Comparison of ENCODE assay signal across 20 cellular contexts in the genomic region with DNA sequence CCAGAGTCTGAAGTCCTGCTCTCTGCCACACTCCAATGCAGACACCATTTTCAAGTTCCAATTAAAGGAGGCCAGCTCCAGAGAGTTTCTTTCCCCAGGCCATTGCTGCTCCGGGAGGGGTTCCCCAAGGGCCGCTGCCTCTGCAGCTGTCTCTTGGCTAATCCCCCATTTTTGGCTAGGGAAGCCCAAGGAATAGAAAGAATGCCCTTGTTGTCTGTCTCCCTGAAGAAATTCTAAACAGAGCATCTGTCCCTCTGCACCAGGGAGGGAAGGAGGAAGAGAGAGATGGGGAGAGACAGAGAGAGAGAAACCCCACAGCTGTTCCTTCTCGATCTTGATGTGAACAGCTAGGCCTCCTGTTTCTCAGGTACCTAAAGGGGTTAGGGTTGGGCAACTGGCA. TPM values are rescaled to one million over a fixed set of nuclear protein-coding genes. Genes with fewer than 3 reads are reported as not detected.
DNase-seq lines count a peak whose midpoint lies in the region; ATAC-seq and TF ChIP-seq lines count a peak whose summit lies in the region.
"Had no signal": no experiment of that assay in that cellular context is flagged by ENCODE, and none has a peak within 500 bp of the region (broad histone marks: within the 10 kb centered on the region; RNA-seq: fewer than 3 reads in every experiment).

No MANE protein-coding gene starts in this region.

- WGBS in gastroesophageal sphincter (ENCODE audit: low coverage in 1 of 2), 2 donors, result 0 to 10% methylated on average over 1 to 2 of the region's 3 CpGs

- no peak overlapping the region for H3K4me3 Mint-ChIP-seq in activated CD8-positive, alpha-beta T cell treated with anti-CD3 and anti-CD28 coated beads for 36 hours

- peaks cover 0 to 62% (median 17%) of the 10 kb centered on the region in 3 donors for H3K4me1 ChIP-seq in gastroesophageal sphincter
- peaks cover 58% of the 10 kb centered on the region for H3K4me1 ChIP-seq in rectal smooth muscle tissue (ENCODE audit: control insufficient read depth, insufficient read depth, low read length)
- H3K4me1 ChIP-seq in colonic mucosa, result no peaks in the 10 kb centered on the region

- H3K4me3 ChIP-seq in AG10803 (ENCODE audit: low read length) (no peak overlapping the region), gastroesophageal sphincter (no peak overlapping the region), rectal smooth muscle tissue (ENCODE audit: low read length) (no peak overlapping the region), colonic mucosa (no peak overlapping the region)
- H3K4me3 ChIP-seq: coronary artery, K562, PC-9 had no signal

- intact Hi-C loops in colonic mucosa (cut with DNase I), result loop anchor here (10.0 kb wide), 2 partner anchors 118 to 268 kb away; partner anchors contain the start of gene ATP2B4
- intact Hi-C loops in activated CD8-positive, alpha-beta T cell treated with anti-CD3 and anti-CD28 coated beads for 36 hours (cut with micrococcal nuclease), result loop anchor here (10.0 kb wide), 1 partner anchor 118 kb away; the partner anchor contains the start of gene ATP2B4

- no peaks in the 10 kb centered on the region for H3K9me3 Mint-ChIP-seq in activated CD8-positive, alpha-beta T cell treated with anti-CD3 and anti-CD28 coated beads for 36 hours

- H3K9ac ChIP-seq in rectal smooth muscle tissue (ENCODE audit: low read length) (no peak overlapping the region), colonic mucosa (ENCODE audit: low read depth in 2 of 2, low read length in 2 of 2) (no peak overlapping the region)

- no peaks in the 10 kb centered on the region for H3K9me3 ChIP-seq in gastroesophageal sphincter
- H3K9me3 ChIP-seq in colonic mucosa, result no peaks in the 10 kb centered on the region

- DNase-seq in AG10803 (ENCODE audit: low read depth) (peak; percentile 31), NCI-H524 (lab: John Stamatoyannopoulos, UW) (peak; percentile 51 to 85), D341Med (ENCODE audit: low spot score) (no peak), colonic mucosa (no peak)
- DNase-seq in activated CD8-positive, alpha-beta T cell treated with anti-CD3 and anti-CD28 coated beads for 36 hours, result no peak
- DNase-seq: activated T-cell treated with anti-CD3 and anti-CD28 coated beads for 4 hours, C1 segment of cervical spinal cord, NCI-H1105, occipital lobe, PC-9 had no signal

- POLR2A ChIA-PET in activated CD8-positive, alpha-beta T cell treated with anti-CD3 and anti-CD28 coated beads for 36 hours (lab: Charles Lee), result interaction anchor here (0.6 to 0.8 kb wide), 2 partner anchors 12 to 940 kb away, joined by 3 read pairs; no protein-coding TSS in a partner anchor

- CTCF ChIA-PET in activated CD8-positive, alpha-beta T cell treated with anti-CD3 and anti-CD28 coated beads for 36 hours (lab: Charles Lee), result interaction anchor here (0.8 to 8.6 kb wide), 5 partner anchors 13 to 193 kb away, joined by 3 to 174 read pairs (median 3); partner anchors contain the start of gene OPTC

- no peak for ATAC-seq in gastroesophageal sphincter
- ATAC-seq in activated CD8-positive, alpha-beta T cell treated with anti-CD3 and anti-CD28 coated beads for 36 hours, result no peak
- ATAC-seq in GM21528 (IDR thresholded peaks at IDR 0.05; ENCODE audit: low FRiP score, unreplicated experiment), result no peak
- ATAC-seq: activated CD4-positive, CD25-positive, alpha-beta regulatory T cell treated with anti-CD3 and anti-CD28 coated beads, Interleukin-2, amount 50 U/mL, for 24 hours; esophagus mucosa; K562 had no signal

- H3K27me3 ChIP-seq in gastroesophageal sphincter, result no peaks in the 10 kb centered on the region
- H3K27me3 ChIP-seq in rectal smooth muscle tissue (ENCODE audit: control insufficient read depth, insufficient read depth, low read length), result no peaks in the 10 kb centered on the region
- H3K27me3 ChIP-seq in colonic mucosa, result no peaks in the 10 kb centered on the region

- no peak for TF ChIP-seq CTCF in AG10803 (conservative IDR thresholded peaks at IDR 0.05; ENCODE audit: low read length)
- no peak for TF ChIP-seq CTCF in gastroesophageal sphincter (IDR thresholded peaks at IDR 0.05)
- no peak for TF ChIP-seq CTCF in colonic mucosa (IDR thresholded peaks at IDR 0.05)
- TF ChIP-seq CTCF in activated CD8-positive, alpha-beta T cell treated with anti-CD3 and anti-CD28 coated beads for 36 hours (IDR thresholded peaks at IDR 0.05), result no peak

- H3K36me3 ChIP-seq in gastroesophageal sphincter (no peaks in the 10 kb centered on the region), rectal smooth muscle tissue (ENCODE audit: control insufficient read depth, insufficient read depth, low read length) (no peaks in the 10 kb centered on the region), colonic mucosa (no peaks in the 10 kb centered on the region)

- no peak overlapping the region for H3K27ac Mint-ChIP-seq in activated CD8-positive, alpha-beta T cell treated with anti-CD3 and anti-CD28 coated beads for 36 hours

- H3K27ac ChIP-seq in gastroesophageal sphincter (peak overlapping the region; percentile 67 to 88 (median 84)), rectal smooth muscle tissue (ENCODE audit: low read depth, low read length) (peak overlapping the region; percentile 84), colonic mucosa (no peak overlapping the region)
- H3K27ac ChIP-seq: PC-9 had no signal

- no peaks in the 10 kb centered on the region for H3K4me1 Mint-ChIP-seq in activated CD8-positive, alpha-beta T cell treated with anti-CD3 and anti-CD28 coated beads for 36 hours (ENCODE audit: low read depth)

- no peak for TF ChIP-seq EP300 in gastroesophageal sphincter (IDR thresholded peaks at IDR 0.05)

- no peaks in the 10 kb centered on the region for H3K36me3 Mint-ChIP-seq in activated CD8-positive, alpha-beta T cell treated with anti-CD3 and anti-CD28 coated beads for 36 hours (ENCODE audit: low read depth)

- H3K27me3 Mint-ChIP-seq in activated CD8-positive, alpha-beta T cell treated with anti-CD3 and anti-CD28 coated beads for 36 hours, result no peaks in the 10 kb centered on the region

- TF ChIP-seq POLR2A in gastroesophageal sphincter (IDR thresholded peaks at IDR 0.05), result no peak

RNA-seq across cellular contexts. Expression of gene OPTC, which starts 12.9 kb away (rescaled TPM):
- total RNA-seq in gastroesophageal sphincter (not detected), colonic mucosa (not detected)
- total RNA-seq in activated CD8-positive, alpha-beta T cell treated with anti-CD3 and anti-CD28 coated beads for 36 hours, result not detected
- total RNA-seq: esophagus mucosa; K562; lower leg skin; NCI-H460; occipital lobe; PC-9; T-helper 1 cell treated with Interleukin-12 subunit alpha and Interleukin-12 subunit beta and Interleukin-4 antibody, amounts not matched to agents 30 ng/mL and 1 ng/mL, for 36 hours had no signal

RNA-seq across cellular contexts. Expression of gene PRELP, which starts 31.2 kb away (rescaled TPM):
- total RNA-seq in gastroesophageal sphincter (100 to 1,000 TPM in 1 of 4 donors, 10 to 100 TPM in 3; 63.9 to 149 (median 66.1) TPM), colonic mucosa (1 to 10 TPM; 2.4 to 9.3 TPM)
- not detected for total RNA-seq in activated CD8-positive, alpha-beta T cell treated with anti-CD3 and anti-CD28 coated beads for 36 hours
- total RNA-seq: NCI-H460; PC-9; T-helper 1 cell treated with Interleukin-12 subunit alpha and Interleukin-12 subunit beta and Interleukin-4 antibody, amounts not matched to agents 30 ng/mL and 1 ng/mL, for 36 hours had no signal

Comparison
In these comparisons a context has a peak if more than half of its experiments do, and no peak if none do; other contexts are left out.
1. DNase-seq: peak in AG10803 (single experiment) and NCI-H524 (2 of 2); none in D341Med (single experiment), colonic mucosa (single experiment) and activated CD8-positive, alpha-beta T cell treated with anti-CD3 and anti-CD28 coated beads for 36 hours (single experiment).
2. RNA of gene PRELP, which starts 31.2 kb away (total RNA-seq): 63.9 to 149 TPM in gastroesophageal sphincter; 2.4 to 9.3 TPM in colonic mucosa and not detected in activated CD8-positive, alpha-beta T cell treated with anti-CD3 and anti-CD28 coated beads for 36 hours; every median in the first group is over 4 times any median in the second.